Comparison of ENCODE assay signal across 13 cellular contexts in genomic region chr22:30210235-30210831, GRCh38. TPM values are rescaled to one million over a fixed set of nuclear protein-coding genes. Genes with fewer than 3 reads are reported as not detected.
A peak's percentile ranks its signal among the peaks of the same experiment; 100 is the strongest.
DNase-seq lines count a peak whose midpoint lies in the region; ATAC-seq, FAIRE-seq and TF ChIP-seq lines count a peak whose summit lies in the region.
"Had no signal": no experiment of that assay in that cellular context is flagged by ENCODE, and none has a peak within 500 bp of the region (broad histone marks: within the 10 kb centered on the region; RNA-seq: fewer than 3 reads in every experiment).

No MANE protein-coding gene starts in this region.

- peak; percentile 97 for FAIRE-seq in G401.6 (lab: Jason Lieb, UNC)

- no peak overlapping the region for H3K4me3 ChIP-seq in fibroblast of villous mesenchyme (ENCODE audit: low read depth, low read length)
- H3K4me3 ChIP-seq: thoracic aorta had no signal

- peak overlapping the region; percentile 71 for H3K27ac ChIP-seq in RWPE1

- TF ChIP-seq CTCF in RWPE1 (conservative IDR thresholded peaks at IDR 0.05; ENCODE audit: low read depth) (no peak), fibroblast of villous mesenchyme (IDR thresholded peaks at IDR 0.05; ENCODE audit: insufficient read depth, low read depth, low read length) (no peak)

- CTCF ChIA-PET in RWPE1 (lab: Yijun Ruan, JAX) = no interaction called here

- peak; percentile 77 for DNase-seq in RWPE1 (ENCODE audit: low spot score)
- DNase-seq in fibroblast of villous mesenchyme (ENCODE audit: low read depth) = peak; percentile 55
- peak; percentile 67 for DNase-seq in renal cortical epithelial cell (ENCODE audit: low read depth)
- no peak for DNase-seq in ureter (ENCODE audit: low spot score)
- no peak for DNase-seq in NCI-H1694 treated with DMSO at 0.1 percent for 48 hours (lab: John Stamatoyannopoulos, UW)
- DNase-seq: kidney glomerular epithelial cell, MM.1S, Right ventricle myocardium superior had no signal

- POLR2A ChIA-PET in RWPE1 (lab: Yijun Ruan, JAX; ENCODE audit: low non-redundant PET) = no interaction called here

- no peak for ATAC-seq in GM21381 (IDR thresholded peaks at IDR 0.05; ENCODE audit: unreplicated experiment)
- ATAC-seq in HG03378 (IDR thresholded peaks at IDR 0.05; ENCODE audit: unreplicated experiment) = no peak

RNA-seq across cellular contexts. Expression of gene LIF, which starts 36.2 kb away (rescaled TPM):
- 7.4 and 7.8 TPM in 2 replicates for total RNA-seq in fibroblast of villous mesenchyme
- total RNA-seq in renal cortical epithelial cell = 58.1 and 84.0 TPM in 2 replicates
- total RNA-seq in ureter = 2.1 TPM

RNA-seq across cellular contexts. Expression of gene OSM, which starts 56.3 kb away (rescaled TPM):
- total RNA-seq in fibroblast of villous mesenchyme (0.43 TPM in 1 of 2 replicates, not detected in the other), renal cortical epithelial cell (not detected in 2 replicates), ureter (0.36 TPM)
- total RNA-seq: dermis microvascular lymphatic vessel endothelial cell had no signal

Comparison
In these comparisons a context has a peak if more than half of its experiments do, and no peak if none do; other contexts are left out.
1. DNase-seq: peak in RWPE1 (single experiment), fibroblast of villous mesenchyme (single experiment) and renal cortical epithelial cell (single experiment); none in ureter (single experiment) and NCI-H1694 treated with DMSO at 0.1 percent for 48 hours (single experiment).